In genomic region chr5:135834639-135835529, GRCh38 we compare ENCODE assay signal across 8 cellular contexts. TPM values are rescaled to one million over a fixed set of nuclear protein-coding genes. Genes with fewer than 3 reads are reported as not detected.
DNase-seq lines count a peak whose midpoint lies in the region; ATAC-seq, FAIRE-seq and TF ChIP-seq lines count a peak whose summit lies in the region.

SLC25A48 (plus strand) TSS chr5:135834663; CDS start chr5:135834848, 185 bp downstream.

- H4K20me1 ChIP-seq in PC-3 (ENCODE audit: low read length): no peaks in the 10 kb centered on the region
- H4K20me1 ChIP-seq in endothelial cell of umbilical vein (replicated peaks; ENCODE audit: control insufficient read depth, extremely low read depth, insufficient read depth, low read length): no peaks in the 10 kb centered on the region

- BruUV-seq in PC-3 (replicated peaks; lab: Mats Ljungman, UMichigan): no TSS peak
- no TSS peak for BruUV-seq in endothelial cell of umbilical vein (replicated peaks; lab: Mats Ljungman, UMichigan)

- H3K79me2 ChIP-seq in PC-3 (ENCODE audit: low read length) (no peaks in the 10 kb centered on the region), endothelial cell of umbilical vein (ENCODE audit: control insufficient read depth, insufficient read depth, low read length) (no peaks in the 10 kb centered on the region)

- no peak within 1 kb of the TSS for H3K27ac ChIP-seq in PC-3 (ENCODE audit: low read length)
- no peak within 1 kb of the TSS for H3K27ac ChIP-seq in endothelial cell of umbilical vein (ENCODE audit: insufficient read depth, low read depth, low read length)

- H3K4me3 Mint-ChIP-seq in type B pancreatic cell: peak within 1 kb of the TSS; percentile 85

- peak within 1 kb of the TSS; percentile 31; the same call in 1 of the 2 replicates for H3K4me2 ChIP-seq in PC-3 (ENCODE audit: low read length)
- no peak within 1 kb of the TSS for H3K4me2 ChIP-seq in endothelial cell of umbilical vein (ENCODE audit: insufficient read depth, low read length)

- peaks cover 10% of the 10 kb centered on the region for H3K4me1 Mint-ChIP-seq in type B pancreatic cell (ENCODE audit: unreplicated experiment)

- CTCF ChIA-PET in PC-3 (lab: Charles Lee): no interaction called here
- CTCF ChIA-PET in endothelial cell of umbilical vein (lab: Charles Lee): interaction anchor here (1.1 to 2.2 kb wide), 3 partner anchors 11 to 369 kb away, joined by 3 to 10 read pairs (median 4); no protein-coding TSS in a partner anchor

- peaks cover 32% of the 10 kb centered on the region for H3K27me3 ChIP-seq in PC-3 (ENCODE audit: low read length)
- H3K27me3 ChIP-seq in endothelial cell of umbilical vein (ENCODE audit: control insufficient read depth in 2 of 2, insufficient read depth in 2 of 2, low read length in 2 of 2): peaks cover 12 to 22% of the 10 kb centered on the region in 2 experiments

- no peaks in the 10 kb centered on the region for H3K9me2 ChIP-seq in PC-3 (replicated peaks; ENCODE audit: low read length)

- intact Hi-C loops in PC-3 (cut with micrococcal nuclease) (loop anchor here (10.0 kb wide), 1 partner anchor 380 kb away; the partner anchor contains the start of gene TIFAB), endothelial cell of umbilical vein (cut with micrococcal nuclease) (no loop called here)

- H3K9ac ChIP-seq in PC-3 (ENCODE audit: low read length) (no peak within 1 kb of the TSS), endothelial cell of umbilical vein (replicated peaks; ENCODE audit: extremely low read depth, insufficient read depth, low read length) (no peak within 1 kb of the TSS)

- no peaks in the 10 kb centered on the region for H3K36me3 ChIP-seq in PC-3 (ENCODE audit: low read depth, low read length)
- H3K36me3 ChIP-seq in endothelial cell of umbilical vein (ENCODE audit: control insufficient read depth in 2 of 2, extremely low read depth in 1 of 2, insufficient read depth in 2 of 2, low read length in 2 of 2): no peaks in the 10 kb centered on the region

- H3K4me1 ChIP-seq in PC-3 (ENCODE audit: insufficient read depth, low read length): no peaks in the 10 kb centered on the region
- no peaks in the 10 kb centered on the region for H3K4me1 ChIP-seq in endothelial cell of umbilical vein (ENCODE audit: control insufficient read depth, extremely low read depth, insufficient read depth, low read length)

- no peak within 1 kb of the TSS for H3K27ac Mint-ChIP-seq in type B pancreatic cell

- H3K9me1 ChIP-seq in endothelial cell of umbilical vein (replicated peaks; ENCODE audit: control insufficient read depth, extremely low read depth, insufficient read depth, low read length): no peaks in the 10 kb centered on the region

- H3K36me3 Mint-ChIP-seq in type B pancreatic cell: peaks cover 5% of the 10 kb centered on the region

- POLR2A ChIA-PET in PC-3 (lab: Charles Lee; ENCODE audit: unreplicated experiment) (no interaction called here), endothelial cell of umbilical vein (lab: Charles Lee) (no interaction called here)

- TF ChIP-seq POLR2A in endothelial cell of umbilical vein (IDR thresholded peaks at IDR 0.05; ENCODE audit: low read depth, low read length): no peak

- H3K4me3 ChIP-seq in PC-3 (ENCODE audit: low read length) (no peak within 1 kb of the TSS), endothelial cell of umbilical vein (replicated peaks in 1 of 3; ENCODE audit: insufficient read depth in 1 of 3, low read depth in 1 of 3, low read length in 3 of 3) (no peak within 1 kb of the TSS)

- H3K9me3 Mint-ChIP-seq in type B pancreatic cell: peaks cover 13% of the 10 kb centered on the region

- H3K27me3 Mint-ChIP-seq in type B pancreatic cell: peaks cover 88% of the 10 kb centered on the region

- DNase-seq in NCI-H1417 (lab: John Stamatoyannopoulos, UW): peak; percentile 56 to 74 (median 66)
- DNase-seq in NCI-H1417 treated with DMSO at 0.1 percent for 48 hours (lab: John Stamatoyannopoulos, UW): no peak
- no peak for DNase-seq in PC-3
- peak; percentile 21 for DNase-seq in endothelial cell of umbilical vein (ENCODE audit: low read depth, low spot score)
- peak; percentile 57 for DNase-seq in mucosa of gallbladder (ENCODE audit: low spot score)
- DNase-seq in type B pancreatic cell (ENCODE audit: extremely low spot score, unreplicated experiment): peak; percentile 80
- no peak for DNase-seq in cerebellar nuclear complex (lab: John Stamatoyannopoulos, UW)

- H2AFZ ChIP-seq in PC-3 (ENCODE audit: low read length): no peak within 1 kb of the TSS
- H2AFZ ChIP-seq in endothelial cell of umbilical vein (ENCODE audit: low read depth, low read length): no peak within 1 kb of the TSS

- TF ChIP-seq CTCF in PC-3 (conservative IDR thresholded peaks at IDR 0.05; ENCODE audit: low read depth, low read length): peak; percentile 57; the same call in 1 of the 2 replicates
- peak in 1 of 2 donors; percentile 48 for TF ChIP-seq CTCF in endothelial cell of umbilical vein (IDR thresholded peaks at IDR 0.05; ENCODE audit: extremely low read depth in 1 of 2, insufficient read depth in 1 of 2, low read depth in 1 of 2, low read length in 2 of 2)
- peak; percentile 83 for TF ChIP-seq CTCF in type B pancreatic cell (conservative IDR thresholded peaks at IDR 0.05)

- H3K9me3 ChIP-seq in PC-3 (ENCODE audit: low read length): no peaks in the 10 kb centered on the region
- no peaks in the 10 kb centered on the region for H3K9me3 ChIP-seq in endothelial cell of umbilical vein (replicated peaks; ENCODE audit: control insufficient read depth, insufficient read depth, low read length)

- ATAC-seq in HG03342 (IDR thresholded peaks at IDR 0.05; ENCODE audit: unreplicated experiment): peak; percentile 15
- no peak for ATAC-seq in PC-3

- no peaks in the 10 kb centered on the region for H3F3A ChIP-seq in PC-3 (ENCODE audit: low read length, unreplicated experiment)

- dilution Hi-C loops in endothelial cell of umbilical vein (cut with MboI; ENCODE audit: extremely low pct_ligation_motif_present, low sequenced_read_pairs): loop anchor here (25.0 kb wide), 2 partner anchors 98 to 248 kb away; partner anchors contain the start of gene CXCL14

- FAIRE-seq in endothelial cell of umbilical vein (lab: Jason Lieb, UNC): no peak

TF ChIP-seq in endothelial cell of umbilical vein, 7 proteins besides CTCF, POLR2A, EP300 and RAD21:
- TF ChIP-seq FOS (IDR thresholded peaks at IDR 0.05; ENCODE audit: borderline replicate concordance, insufficient read depth, low read length): no peak
- TF ChIP-seq EZH2 (IDR thresholded peaks at IDR 0.05; ENCODE audit: borderline replicate concordance, low read depth, low read length, severe bottlenecking): peak; percentile 64

RNA-seq across cellular contexts. Expression of gene SLC25A48, which starts in this region (rescaled TPM):
- total RNA-seq in PC-3 (2014; rRNA removed) (not detected in 2 replicates), endothelial cell of umbilical vein (not detected in 2 replicates), mucosa of gallbladder (0.43 TPM), type B pancreatic cell (ENCODE audit: low replicate concordance) (3.3 and 8.2 TPM in 2 replicates)
- polyA plus RNA-seq in endothelial cell of umbilical vein: not detected in 2 replicates
- not detected in 2 replicates for polyA plus RNA-seq in endothelial cell of umbilical vein (2011; cell fraction: cytosol; rRNA removed)
- polyA plus RNA-seq in endothelial cell of umbilical vein (2011; cell fraction: nucleus; rRNA removed): not detected in 2 replicates
- polyA plus RNA-seq in endothelial cell of umbilical vein (2012): not detected in 2 replicates
- polyA minus RNA-seq in endothelial cell of umbilical vein: not detected in 2 replicates
- not detected for polyA minus RNA-seq in endothelial cell of umbilical vein (2011; cell fraction: cytosol; rRNA and poly(A)+ RNA removed)
- not detected in 2 replicates for polyA minus RNA-seq in endothelial cell of umbilical vein (2011; cell fraction: nucleus; rRNA and poly(A)+ RNA removed)

Comparison
In these comparisons a context has a peak if more than half of its experiments do, and no peak if none do; other contexts are left out.
1. DNase-seq: peak in NCI-H1417 (3 of 3) and type B pancreatic cell (single experiment); none in NCI-H1417 treated with DMSO at 0.1 percent for 48 hours (single experiment), PC-3 (single experiment) and cerebellar nuclear complex (0 of 2).
2. Peak in DNase-seq in endothelial cell of umbilical vein; RNA of the gene not detected or under 1 TPM.
3. Peak in DNase-seq in mucosa of gallbladder; RNA of the gene not detected or under 1 TPM.